ENCODE assay signal across 11 cellular contexts in the genomic region with DNA sequence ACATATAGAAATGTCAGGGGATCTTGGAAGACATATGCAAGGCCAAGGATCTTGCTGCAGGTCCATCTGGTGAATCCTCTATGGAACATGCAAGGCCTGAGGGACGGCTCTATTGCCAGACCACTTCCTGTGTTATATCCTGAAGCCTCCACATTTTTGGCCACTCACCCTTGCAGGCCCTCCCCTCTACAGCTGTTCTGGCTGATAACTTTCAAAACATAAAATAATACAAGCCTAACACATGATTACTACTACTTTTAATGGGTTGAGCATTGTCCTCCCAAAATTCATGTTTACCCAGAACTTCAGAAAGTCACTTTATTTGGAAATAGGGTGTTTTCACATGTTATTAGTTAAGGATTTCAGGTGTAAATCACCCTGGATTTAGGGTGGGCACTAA.
"Had no signal": no experiment of that assay in that cellular context is flagged by ENCODE, and none has a peak within 500 bp of the region (broad histone marks: within the 10 kb centered on the region; RNA-seq: fewer than 3 reads in every experiment).

No MANE protein-coding gene starts in this region.

- H3K27me3 ChIP-seq: adrenal gland, pancreas had no signal

- DNase-seq: activated CD4-positive, alpha-beta T cell treated with anti-CD3 and anti-CD28 coated beads, Interleukin-2, amount 50 U/mL, for 4 hours; activated naive CD4-positive, alpha-beta T cell treated with anti-CD3 and anti-CD28 coated beads, Interleukin-2, amount 50 U/mL, for 16 hours; activated T-cell treated with anti-CD3 and anti-CD28 coated beads, Interleukin-2, amount 50 U/mL, for 1 hour; adrenal gland; effector memory CD4-positive, alpha-beta T cell; glutamatergic neuron; left cardiac atrium; pancreas; retina; T-helper 17 cell had no signal

- H3K9me3 ChIP-seq: adrenal gland, pancreas had no signal

- H3K36me3 ChIP-seq: adrenal gland, pancreas had no signal

- H3K27ac ChIP-seq: adrenal gland, pancreas had no signal

- ATAC-seq: pancreas, T-helper 17 cell had no signal

- H3K4me1 ChIP-seq: pancreas had no signal

- H3K4me2 ChIP-seq: smooth muscle cell had no signal

- H3K4me3 ChIP-seq: adrenal gland, pancreas, smooth muscle cell had no signal
